ENCODE assay signal across 11 cellular contexts in the genomic region with DNA sequence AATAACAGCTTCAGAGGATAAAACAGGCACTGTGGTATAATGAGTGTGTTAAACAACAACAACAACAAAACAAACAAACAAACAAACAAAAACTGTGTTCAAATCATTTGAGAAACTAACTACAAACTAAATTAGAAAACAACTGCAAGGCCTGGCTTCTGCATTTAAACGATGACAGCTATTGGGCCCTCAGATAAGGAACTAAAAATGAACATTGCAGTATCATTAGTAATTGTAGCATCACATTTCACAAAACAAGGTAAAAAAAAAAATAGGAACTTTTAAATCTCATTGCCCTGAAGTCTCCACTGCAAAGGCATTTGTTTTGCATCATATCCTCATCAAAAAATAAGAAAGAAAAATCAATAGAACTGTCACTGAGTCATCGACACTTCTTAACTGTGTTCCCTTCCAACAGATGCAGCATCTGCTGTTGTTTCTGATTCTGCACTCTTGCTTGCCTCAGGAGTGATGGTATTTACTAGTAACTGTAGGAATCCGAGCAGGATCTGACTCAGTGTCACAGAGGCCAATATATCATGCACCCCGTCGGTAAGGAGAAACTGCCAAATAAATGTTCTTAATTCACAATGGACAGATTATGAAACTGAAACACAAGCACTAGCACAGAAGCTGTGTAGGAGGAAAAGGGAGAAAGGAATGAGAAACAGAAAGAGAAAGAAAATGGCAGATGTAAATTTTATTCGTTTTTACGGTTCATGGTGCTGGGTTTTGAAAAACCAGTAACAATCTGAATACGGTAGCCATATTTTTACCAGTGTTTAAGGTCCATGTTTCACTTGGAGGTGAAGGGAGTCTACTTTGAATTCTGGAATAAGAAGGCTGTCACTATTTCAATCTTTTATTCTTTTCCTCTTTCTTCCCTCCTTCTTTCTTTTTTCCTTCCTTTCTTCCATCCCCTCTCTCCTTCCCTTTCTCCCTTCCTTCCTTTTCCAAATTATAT.
DNase-seq lines count a peak whose midpoint lies in the region; ATAC-seq, FAIRE-seq and TF ChIP-seq lines count a peak whose summit lies in the region.
"Had no signal": no experiment of that assay in that cellular context is flagged by ENCODE, and none has a peak within 500 bp of the region (broad histone marks: within the 10 kb centered on the region; RNA-seq: fewer than 3 reads in every experiment).

No MANE protein-coding gene starts in this region.

- no peak for TF ChIP-seq CTCF in mesothelial cell of epicardium (IDR thresholded peaks at IDR 0.05; ENCODE audit: unreplicated experiment)
- no peak for TF ChIP-seq CTCF in uterus (IDR thresholded peaks at IDR 0.05)

- H3K36me3 ChIP-seq in uterus (no peaks in the 10 kb centered on the region), aorta (ENCODE audit: control insufficient read depth in 1 of 2, insufficient read depth in 2 of 2, low read length in 1 of 2) (no peaks in the 10 kb centered on the region)

- peaks cover 6% of the 10 kb centered on the region for H3K4me1 Mint-ChIP-seq in mesothelial cell of epicardium
- no peaks in the 10 kb centered on the region for H3K4me1 Mint-ChIP-seq in activated CD8-positive, alpha-beta memory T cell treated with anti-CD3 and anti-CD28 coated beads, Interleukin-2, amount 10 ng/mL, durations not matched to agents 7 days and 5 days
- H3K4me1 Mint-ChIP-seq: activated naive CD4-positive, alpha-beta T cell treated with anti-CD3 and anti-CD28 coated beads, Interleukin-2, amount 50 U/mL, for 24 hours had no signal

- CTCF ChIA-PET in activated CD8-positive, alpha-beta memory T cell treated with anti-CD3 and anti-CD28 coated beads, Interleukin-2, amount 10 ng/mL, durations not matched to agents 7 days and 5 days (lab: Charles Lee) = no interaction called here

- WGBS in aorta, 2 donors = 50 to 53% methylated on average over 8 of the region's 8 CpGs

- H3K27ac ChIP-seq in uterus (peak overlapping the region in 1 of 2 donors; percentile 33), aorta (ENCODE audit: low read depth in 1 of 2, low read length in 2 of 2) (no peak overlapping the region)

- H3K9me3 ChIP-seq in uterus (no peaks in the 10 kb centered on the region), aorta (ENCODE audit: control insufficient read depth, low read length) (no peaks in the 10 kb centered on the region)

- peak overlapping the region; percentile 16 for H3K4me3 Mint-ChIP-seq in mesothelial cell of epicardium
- no peak overlapping the region for H3K4me3 Mint-ChIP-seq in activated CD8-positive, alpha-beta memory T cell treated with anti-CD3 and anti-CD28 coated beads, Interleukin-2, amount 10 ng/mL, durations not matched to agents 7 days and 5 days
- H3K4me3 Mint-ChIP-seq: activated naive CD4-positive, alpha-beta T cell treated with anti-CD3 and anti-CD28 coated beads, Interleukin-2, amount 50 U/mL, for 24 hours had no signal

- H3K27ac Mint-ChIP-seq in mesothelial cell of epicardium = peak overlapping the region; percentile 28
- no peak overlapping the region for H3K27ac Mint-ChIP-seq in activated CD8-positive, alpha-beta memory T cell treated with anti-CD3 and anti-CD28 coated beads, Interleukin-2, amount 10 ng/mL, durations not matched to agents 7 days and 5 days
- H3K27ac Mint-ChIP-seq: activated naive CD4-positive, alpha-beta T cell treated with anti-CD3 and anti-CD28 coated beads, Interleukin-2, amount 50 U/mL, for 24 hours had no signal

- H3K36me3 Mint-ChIP-seq in mesothelial cell of epicardium = no peaks in the 10 kb centered on the region
- no peaks in the 10 kb centered on the region for H3K36me3 Mint-ChIP-seq in activated CD8-positive, alpha-beta memory T cell treated with anti-CD3 and anti-CD28 coated beads, Interleukin-2, amount 10 ng/mL, durations not matched to agents 7 days and 5 days
- H3K36me3 Mint-ChIP-seq: activated naive CD4-positive, alpha-beta T cell treated with anti-CD3 and anti-CD28 coated beads, Interleukin-2, amount 50 U/mL, for 24 hours had no signal

- no peaks in the 10 kb centered on the region for H3K27me3 ChIP-seq in uterus
- H3K27me3 ChIP-seq in aorta (ENCODE audit: control insufficient read depth in 1 of 2, insufficient read depth in 2 of 2, low read length in 1 of 2) = no peaks in the 10 kb centered on the region

- peak; percentile 33 for FAIRE-seq in endometrium (lab: Jason Lieb, UNC)
- FAIRE-seq: TTC549 had no signal

- no peaks in the 10 kb centered on the region for H3K4me1 ChIP-seq in uterus
- H3K4me1 ChIP-seq in aorta (ENCODE audit: control insufficient read depth in 1 of 2, insufficient read depth in 2 of 2, low read length in 2 of 2) = no peaks in the 10 kb centered on the region

- intact Hi-C loops in Right ventricle myocardium inferior (cut with DNase I) (no loop called here), cardiac septum (cut with DNase I) (no loop called here), uterus (cut with DNase I; ENCODE audit: low total_unique reads) (no loop called here), aorta (cut with DNase I) (no loop called here)

- no peak for TF ChIP-seq POLR2A in uterus (IDR thresholded peaks at IDR 0.05)

- H3K9me3 Mint-ChIP-seq in mesothelial cell of epicardium = no peaks in the 10 kb centered on the region
- peaks cover 6% of the 10 kb centered on the region for H3K9me3 Mint-ChIP-seq in activated CD8-positive, alpha-beta memory T cell treated with anti-CD3 and anti-CD28 coated beads, Interleukin-2, amount 10 ng/mL, durations not matched to agents 7 days and 5 days (ENCODE audit: low read depth)
- H3K9me3 Mint-ChIP-seq: activated naive CD4-positive, alpha-beta T cell treated with anti-CD3 and anti-CD28 coated beads, Interleukin-2, amount 50 U/mL, for 24 hours had no signal

- H3K4me3 ChIP-seq in uterus (peak overlapping the region; percentile 21 to 23), aorta (ENCODE audit: low read length in 2 of 2) (no peak overlapping the region)

- ATAC-seq in Right ventricle myocardium inferior (peak; percentile 91), aorta (ENCODE audit: low FRiP score) (no peak)
- ATAC-seq in activated CD8-positive, alpha-beta memory T cell treated with anti-CD3 and anti-CD28 coated beads, Interleukin-2, amount 10 ng/mL, durations not matched to agents 7 days and 5 days = no peak

- DNase-seq in Right ventricle myocardium inferior (ENCODE audit: missing footprints) (no peak), cardiac septum (ENCODE audit: low spot score) (no peak), mesothelial cell of epicardium (ENCODE audit: low spot score in 2 of 2, unreplicated experiment in 2 of 2) (no peak), uterus (peak in 1 of 2 donors; percentile 16), aorta (no peak), hepatic stellate cell (ENCODE audit: low spot score) (no peak)
- no peak for DNase-seq in activated CD8-positive, alpha-beta memory T cell treated with anti-CD3 and anti-CD28 coated beads, Interleukin-2, amount 10 ng/mL, durations not matched to agents 7 days and 5 days
- DNase-seq: NCI-H146 had no signal

- peaks cover 4% of the 10 kb centered on the region for H3K27me3 Mint-ChIP-seq in mesothelial cell of epicardium (ENCODE audit: low read depth)
- no peaks in the 10 kb centered on the region for H3K27me3 Mint-ChIP-seq in activated CD8-positive, alpha-beta memory T cell treated with anti-CD3 and anti-CD28 coated beads, Interleukin-2, amount 10 ng/mL, durations not matched to agents 7 days and 5 days
- H3K27me3 Mint-ChIP-seq: activated naive CD4-positive, alpha-beta T cell treated with anti-CD3 and anti-CD28 coated beads, Interleukin-2, amount 50 U/mL, for 24 hours had no signal

Comparison
In these comparisons a context has a peak if more than half of its experiments do, and no peak if none do; other contexts are left out.
1. H3K4me3 ChIP-seq: peak in uterus (2 of 2); none in aorta (0 of 2).